Comparison of ENCODE assay signal across 16 cellular contexts in the genomic region with DNA sequence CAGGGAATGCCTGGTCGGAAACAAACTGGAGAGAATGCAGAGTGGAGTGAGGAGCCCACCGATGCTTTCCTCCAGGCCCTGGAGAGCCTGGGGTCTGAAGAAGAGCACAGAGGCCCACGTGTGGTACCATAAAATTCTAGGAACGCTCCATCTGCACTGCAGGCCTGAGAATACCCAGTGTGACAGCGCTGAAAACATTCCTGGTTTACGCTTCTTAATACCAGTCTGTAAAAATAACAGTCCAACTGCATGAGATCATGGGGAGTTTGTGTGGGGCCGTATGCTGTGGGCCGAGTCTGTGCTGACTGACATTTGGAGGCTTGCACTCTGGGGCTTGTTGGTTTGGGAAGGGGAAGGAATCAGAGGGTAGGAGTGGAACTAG.
DNase-seq lines count a peak whose midpoint lies in the region; TF ChIP-seq lines count a peak whose summit lies in the region.
"Had no signal": no experiment of that assay in that cellular context is flagged by ENCODE, and none has a peak within 500 bp of the region (broad histone marks: within the 10 kb centered on the region; RNA-seq: fewer than 3 reads in every experiment).

No MANE protein-coding gene starts in this region.

- H3K36me3 Mint-ChIP-seq in neural crest cell (ENCODE audit: low read depth) = peaks cover 9% of the 10 kb centered on the region

- intact Hi-C loops in transverse colon (cut with DNase I; ENCODE audit: low total_unique reads) = no loop called here
- intact Hi-C loops in tibial artery (cut with DNase I; ENCODE audit: low total_unique reads) = no loop called here

- H3K4me3 ChIP-seq in SJCRH30 = no peak overlapping the region
- no peak overlapping the region for H3K4me3 ChIP-seq in transverse colon
- H3K4me3 ChIP-seq in tibial artery = no peak overlapping the region

- H3K4me3 Mint-ChIP-seq in neural crest cell = peak overlapping the region; percentile 20
- H3K4me3 Mint-ChIP-seq: H9 had no signal

- TF ChIP-seq POLR2A in transverse colon (IDR thresholded peaks at IDR 0.05) = no peak
- TF ChIP-seq POLR2A in erythroblast (IDR thresholded peaks at IDR 0.05; ENCODE audit: low read length) = no peak

- no peaks in the 10 kb centered on the region for H3K36me3 ChIP-seq in SJCRH30
- no peaks in the 10 kb centered on the region for H3K36me3 ChIP-seq in transverse colon
- no peaks in the 10 kb centered on the region for H3K36me3 ChIP-seq in tibial artery

- H3K9me3 ChIP-seq in SJCRH30 (replicated peaks) = 0 out of 2 replicates have a peak, but pooled peaks cover 4% of the 10 kb centered on the region
- H3K9me3 ChIP-seq in transverse colon = no peaks in the 10 kb centered on the region
- H3K9me3 ChIP-seq in tibial artery = no peaks in the 10 kb centered on the region

- TF ChIP-seq CTCF in neural crest cell (conservative IDR thresholded peaks at IDR 0.05) = no peak
- TF ChIP-seq CTCF in transverse colon (IDR thresholded peaks at IDR 0.05) = no peak
- no peak for TF ChIP-seq CTCF in tibial artery (IDR thresholded peaks at IDR 0.05)

- H3K27me3 Mint-ChIP-seq in neural crest cell (ENCODE audit: low read depth) = no peaks in the 10 kb centered on the region

- WGBS in transverse colon (ENCODE audit: low coverage in 1 of 2), 2 donors = 58 to 93% methylated on average over 2 to 8 of the region's 8 CpGs

- peaks cover 2% of the 10 kb centered on the region for H3K9me3 Mint-ChIP-seq in neural crest cell

- H3K27ac ChIP-seq in SJCRH30 = peak overlapping the region; percentile 72
- peak overlapping the region in 3 of 4 donors; percentile 62 to 66 (median 64) for H3K27ac ChIP-seq in transverse colon
- H3K27ac ChIP-seq in tibial artery = no peak overlapping the region
- H3K27ac ChIP-seq: C4-2B, KMS-11 had no signal

- in situ Hi-C loops in transverse colon (cut with MboI; ENCODE audit: low pct_ligation_motif_present in 1 of 4, low pct_unique_long_range_greater_than_20kb in 1 of 4, low sequenced_read_pairs in 3 of 4) = no loop called here

- H3K4me1 ChIP-seq in SJCRH30 = peaks cover 46% of the 10 kb centered on the region
- no peaks in the 10 kb centered on the region for H3K4me1 ChIP-seq in transverse colon
- H3K4me1 ChIP-seq in tibial artery = peaks cover 0 to 10% (median 0%) of the 10 kb centered on the region in 4 donors

- H3K4me1 Mint-ChIP-seq in neural crest cell = peaks cover 76% of the 10 kb centered on the region

- TF ChIP-seq EP300 in transverse colon (IDR thresholded peaks at IDR 0.05; ENCODE audit: low read depth) = no peak

- DNase-seq in SJCRH30 = peak; percentile 71 to 77
- DNase-seq in left kidney (ENCODE audit: low read depth, low spot score) = peak; percentile 59
- DNase-seq in neural crest cell (ENCODE audit: low read depth, low spot score) = no peak
- DNase-seq in transverse colon = no peak
- no peak for DNase-seq in erythroblast (lab: John Stamatoyannopoulos, UW)
- no peak for DNase-seq in activated CD4-positive, alpha-beta T cell treated with anti-CD3 and anti-CD28 coated beads, Interleukin-2, amount 50 U/mL, for 48 hours
- no peak for DNase-seq in NCI-H187 treated with DMSO at 0.1 percent for 48 hours (lab: John Stamatoyannopoulos, UW)
- DNase-seq in tibial artery = no peak
- DNase-seq: COR-L47, H9, NCI-H1092, NCI-H1694, NCI-H446 treated with DMSO at 0.1 percent for 48 hours, NCI-H774 had no signal

- H3K27ac Mint-ChIP-seq in neural crest cell (ENCODE audit: unreplicated experiment) = peak overlapping the region; percentile 96
- H3K27ac Mint-ChIP-seq: H9 had no signal

- H3K27me3 ChIP-seq in SJCRH30 = no peaks in the 10 kb centered on the region
- H3K27me3 ChIP-seq in transverse colon = no peaks in the 10 kb centered on the region
- H3K27me3 ChIP-seq in tibial artery = no peaks in the 10 kb centered on the region

Comparison
In these comparisons a context has a peak if more than half of its experiments do, and no peak if none do; other contexts are left out.
1. DNase-seq: peak in SJCRH30 (2 of 2) and left kidney (single experiment); none in neural crest cell (single experiment), transverse colon (single experiment), erythroblast (0 of 2), activated CD4-positive, alpha-beta T cell treated with anti-CD3 and anti-CD28 coated beads, Interleukin-2, amount 50 U/mL, for 48 hours (0 of 2), NCI-H187 treated with DMSO at 0.1 percent for 48 hours (single experiment) and tibial artery (0 of 2).
2. H3K27ac ChIP-seq: peak in SJCRH30 (single experiment) and transverse colon (3 of 4); none in tibial artery (0 of 2).